8 cellular contexts compared by ENCODE assay signal in genomic region chr2:218880749-218881594, GRCh38. TPM values are rescaled to one million over a fixed set of nuclear protein-coding genes. Genes with fewer than 3 reads are reported as not detected.
DNase-seq lines count a peak whose midpoint lies in the region; ATAC-seq and TF ChIP-seq lines count a peak whose summit lies in the region.

Gene WNT10A (plus strand): TSS chr2:218880852. CDS start chr2:218880996, 144 bp downstream.

- intact Hi-C loops in adrenal gland (cut with DNase I), result no loop called here

- TF ChIP-seq CTCF in adrenal gland (IDR thresholded peaks at IDR 0.05), result no peak

- peaks cover 55 to 71% (median 66%) of the 10 kb centered on the region in 3 donors for H3K4me1 Mint-ChIP-seq in T-cell

- H3K4me3 ChIP-seq in GM08714 (ENCODE audit: low read length) (peak within 1 kb of the TSS; percentile 18; the same call in 1 of the 2 replicates), adrenal gland (peak within 1 kb of the TSS in 1 of 4 donors; percentile 29)

- peaks cover 12 to 15% of the 10 kb centered on the region in 2 donors for H3K4me1 ChIP-seq in adrenal gland (replicated peaks in 1 of 2)

- ATAC-seq in GM21825 (IDR thresholded peaks at IDR 0.05; ENCODE audit: unreplicated experiment), result peak; percentile 6
- ATAC-seq in T-cell (replicated peaks in 1 of 4), result peak in 3 of 4 experiments; percentile 6 to 9 (median 8)
- ATAC-seq in HG03565 (IDR thresholded peaks at IDR 0.05; ENCODE audit: unreplicated experiment), result no peak

- no peak for DNase-seq in T-cell
- DNase-seq in myocyte (ENCODE audit: low read depth), result no peak
- no peak for DNase-seq in superior temporal gyrus (ENCODE audit: extremely low spot score)
- no peak for DNase-seq in adrenal gland
- DNase-seq in activated CD4-positive, alpha-beta T cell treated with anti-CD3 and anti-CD28 coated beads, Interleukin-2, amount 50 U/mL, for 48 hours, result no peak

- 0 to 37% (median 6%) methylated on average over 2 to 35 of the region's 35 CpGs for WGBS in adrenal gland, 4 donors

- no peak for TF ChIP-seq POLR2A in adrenal gland (IDR thresholded peaks at IDR 0.05)

- POLR2A ChIA-PET in T-cell (lab: Charles Lee), result interaction anchor here (0.5 to 2.1 kb wide), 5 partner anchors 11 to 586 kb away, joined by 3 to 10 read pairs (median 4); no protein-coding TSS in a partner anchor

- H3K36me3 Mint-ChIP-seq in T-cell, result no peaks in the 10 kb centered on the region

- CTCF ChIA-PET in T-cell (lab: Charles Lee), result interaction anchor here (0.5 to 13.6 kb wide), 7 partner anchors 12 to 588 kb away, joined by 3 to 239 read pairs (median 5); no protein-coding TSS in a partner anchor

- H3K27ac ChIP-seq in adrenal gland, result no peak within 1 kb of the TSS

- H3K27me3 ChIP-seq in adrenal gland, result peaks cover 51% of the 10 kb centered on the region

- H3K27ac Mint-ChIP-seq in T-cell, result peak within 1 kb of the TSS; percentile 90 to 91

- no peaks in the 10 kb centered on the region for H3K36me3 ChIP-seq in adrenal gland (replicated peaks in 1 of 2)

- H3K27me3 Mint-ChIP-seq in T-cell, result peaks cover 0 to 3% of the 10 kb centered on the region in 2 donors

- H3K9me3 ChIP-seq in adrenal gland (replicated peaks in 1 of 3), result no peaks in the 10 kb centered on the region

- no peaks in the 10 kb centered on the region for H3K9me3 Mint-ChIP-seq in T-cell

- peak within 1 kb of the TSS; percentile 82 to 88 (median 82) for H3K4me3 Mint-ChIP-seq in T-cell

RNA-seq across cellular contexts. Expression of gene WNT10A, which starts in this region (rescaled TPM):
- total RNA-seq in T-cell, result 10 to 100 TPM in 1 of 5 donors, 1 to 10 TPM in 4; 3.1 to 10.7 (median 6.1) TPM
- total RNA-seq in myocyte, result 18.8 and 63.4 TPM in 2 replicates
- polyA plus RNA-seq in myocyte (2012), result 20.1 TPM
- under 1 TPM in 2 of 8 donors, not detected in 6; 0.14 to 0.43 TPM for total RNA-seq in adrenal gland
- polyA plus RNA-seq in adrenal gland, result under 1 TPM in 2 of 3 donors, not detected in 1; 0.07 to 0.24 TPM
